8 cellular contexts compared by ENCODE assay signal in the genomic region with DNA sequence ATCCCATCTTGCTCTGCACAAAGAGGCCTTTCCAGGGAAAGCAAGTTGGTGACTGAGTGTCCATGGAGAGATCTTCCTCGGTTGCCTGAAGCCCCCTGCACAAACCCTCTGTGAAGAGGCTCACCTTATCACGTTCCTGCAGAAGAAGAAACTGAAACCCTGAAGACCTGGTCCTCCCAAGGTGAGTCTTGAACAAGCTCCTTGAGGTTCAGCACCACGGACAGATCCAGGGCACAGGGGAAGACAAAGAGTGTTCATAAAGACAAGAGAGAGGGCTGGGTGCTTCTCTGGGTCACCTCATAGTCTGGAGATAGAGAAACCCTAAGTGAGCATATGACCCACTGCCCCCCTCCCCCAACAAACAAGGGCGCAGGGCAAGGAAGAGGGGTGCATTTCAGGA. TPM values are rescaled to one million over a fixed set of nuclear protein-coding genes. Genes with fewer than 3 reads are reported as not detected.
DNase-seq lines count a peak whose midpoint lies in the region; ATAC-seq, FAIRE-seq and TF ChIP-seq lines count a peak whose summit lies in the region.

No MANE protein-coding gene starts in this region.

- no peak for TF ChIP-seq RAD21 in A549 (conservative IDR thresholded peaks at IDR 0.05 in 1 of 2, IDR thresholded peaks at IDR 0.05 in 1 of 2)
- TF ChIP-seq RAD21 in HCT116 (IDR thresholded peaks at IDR 0.05; ENCODE audit: low read depth) = no peak

- TF ChIP-seq POLR2A in A549 (IDR thresholded peaks at IDR 0.05; ENCODE audit: low read length) (no peak), HCT116 (IDR thresholded peaks at IDR 0.05; ENCODE audit: borderline replicate concordance, extremely low read depth, insufficient read depth, insufficient read length) (no peak)

- BruUV-seq in HCT116 (replicated peaks; lab: Mats Ljungman, UMichigan) = no TSS peak

- H3K27me3 ChIP-seq in HCT116 (ENCODE audit: insufficient read depth, low read length) = peaks cover 78% of the 10 kb centered on the region

- H4K20me1 ChIP-seq in HCT116 (ENCODE audit: insufficient read depth) = no peaks in the 10 kb centered on the region

- peak in 1 of 2 experiments; percentile 44 for DNase-seq in A549 (ENCODE audit: low read depth in 1 of 2, low spot score in 1 of 2)
- DNase-seq in HCT116 (ENCODE audit: low read depth, low spot score) = peak; percentile 22
- DNase-seq in activated CD4-positive, alpha-beta T cell treated with anti-CD3 and anti-CD28 coated beads for 48 hours = peak; percentile 63
- peak; percentile 34 for DNase-seq in fibroblast of gingiva (ENCODE audit: low read depth)
- peak; percentile 28 to 44 for DNase-seq in stimulated activated CD4-positive, alpha-beta T cell treated with anti-CD3 and anti-CD28 coated beads, Interleukin-2, amount 100 ng/mL, for 48 hours
- DNase-seq in NCI-H2227 (lab: John Stamatoyannopoulos, UW; ENCODE audit: unreplicated experiment) = no peak
- DNase-seq in COR-L47 (lab: John Stamatoyannopoulos, UW) = no peak

- POLR2A ChIA-PET in A549 (lab: Yijun Ruan, JAX) (no interaction called here), HCT116 (lab: Charles Lee) (no interaction called here)

- H3K4me1 ChIP-seq in A549 = no peaks in the 10 kb centered on the region
- no peaks in the 10 kb centered on the region for H3K4me1 ChIP-seq in HCT116 (ENCODE audit: control insufficient read depth in 1 of 2, insufficient read depth in 2 of 2, low read length in 2 of 2)

- 3% methylated on average over 4 of the region's 4 CpGs for whole genome bisulfite sequencing in A549 (ENCODE audit: missing lambda C conversion rate)

- ATAC-seq in A549 = peak in 1 of 2 experiments; percentile 67; a peak in 1 of 6 replicates
- ATAC-seq in HCT116 = no peak
- no peak for ATAC-seq in HG03139 (IDR thresholded peaks at IDR 0.05; ENCODE audit: unreplicated experiment)

- H2AFZ ChIP-seq in HCT116 (ENCODE audit: low read depth, low read length, poor library complexity, severe bottlenecking) = no peak overlapping the region

- TF ChIP-seq EP300 in A549 (IDR thresholded peaks at IDR 0.05) = no peak

- no peak overlapping the region for H3K9ac ChIP-seq in HCT116 (ENCODE audit: low read length)

- CTCF ChIA-PET in A549 (lab: Yijun Ruan, JAX) (interaction anchor here (0.8 to 0.9 kb wide), 2 partner anchors 22 to 38 kb away, joined by 3 read pairs; no protein-coding TSS in a partner anchor), HCT116 (lab: Charles Lee) (no interaction called here)

- H3K36me3 ChIP-seq in HCT116 (ENCODE audit: control insufficient read depth in 1 of 2, insufficient read depth in 2 of 2, low read length in 2 of 2) = no peaks in the 10 kb centered on the region

- H3K9me3 ChIP-seq in A549 (no peaks in the 10 kb centered on the region), HCT116 (ENCODE audit: control insufficient read depth in 1 of 2, insufficient read depth in 1 of 2, low read depth in 1 of 2, low read length in 2 of 2) (no peaks in the 10 kb centered on the region)

- TF ChIP-seq CTCF in A549 (IDR thresholded peaks at IDR 0.05) (no peak), HCT116 (IDR thresholded peaks at IDR 0.05 in 2 of 3, conservative IDR thresholded peaks at IDR 0.05 in 1 of 3; ENCODE audit: borderline replicate concordance in 1 of 3, insufficient read depth in 1 of 3, low read depth in 2 of 3, low read length in 2 of 3) (no peak)

- no peaks in the 10 kb centered on the region for H3K9me2 ChIP-seq in HCT116 (ENCODE audit: insufficient read depth)

- H3K79me2 ChIP-seq in HCT116 (ENCODE audit: insufficient read depth, low read length) = no peaks in the 10 kb centered on the region

- H3K4me2 ChIP-seq in A549 (no peak overlapping the region), HCT116 (ENCODE audit: low read length) (no peak overlapping the region)

- RAD21 ChIA-PET in HCT116 (lab: Charles Lee; ENCODE audit: low non-redundant PET in 1 of 2, low total read pairs in 2 of 2, uncharacterized antibody in 2 of 2, unreplicated experiment in 2 of 2) = no interaction called here

- no peak for FAIRE-seq in A549 (lab: Jason Lieb, UNC)

- H3K4me3 ChIP-seq in A549 (no peak overlapping the region), HCT116 (replicated peaks in 1 of 2; ENCODE audit: low read depth in 1 of 2, low read length in 2 of 2) (no peak overlapping the region)

- no peak overlapping the region for H3K27ac ChIP-seq in A549
- no peak overlapping the region for H3K27ac ChIP-seq in HCT116 (ENCODE audit: low read depth, low read length)

- intact Hi-C loops in HCT116 (cut with micrococcal nuclease) = no loop called here

TF ChIP-seq in A549, 52 proteins besides CTCF, POLR2A, EP300 and RAD21:
- TF ChIP-seq NFE2L2 (conservative IDR thresholded peaks at IDR 0.05; ENCODE audit: low read length) = no peak
- peak; percentile 89 for TF ChIP-seq EHMT2 (IDR thresholded peaks at IDR 0.05; ENCODE audit: low read depth)
- TF ChIP-seq, protein P1, sequence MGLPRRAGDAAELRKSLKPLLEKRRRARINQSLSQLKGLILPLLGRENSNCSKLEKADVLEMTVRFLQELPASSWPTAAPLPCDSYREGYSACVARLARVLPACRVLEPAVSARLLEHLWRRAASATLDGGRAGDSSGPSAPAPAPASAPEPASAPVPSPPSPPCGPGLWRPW (IDR thresholded peaks at IDR 0.05) = no peak
- TF ChIP-seq, protein P2, sequence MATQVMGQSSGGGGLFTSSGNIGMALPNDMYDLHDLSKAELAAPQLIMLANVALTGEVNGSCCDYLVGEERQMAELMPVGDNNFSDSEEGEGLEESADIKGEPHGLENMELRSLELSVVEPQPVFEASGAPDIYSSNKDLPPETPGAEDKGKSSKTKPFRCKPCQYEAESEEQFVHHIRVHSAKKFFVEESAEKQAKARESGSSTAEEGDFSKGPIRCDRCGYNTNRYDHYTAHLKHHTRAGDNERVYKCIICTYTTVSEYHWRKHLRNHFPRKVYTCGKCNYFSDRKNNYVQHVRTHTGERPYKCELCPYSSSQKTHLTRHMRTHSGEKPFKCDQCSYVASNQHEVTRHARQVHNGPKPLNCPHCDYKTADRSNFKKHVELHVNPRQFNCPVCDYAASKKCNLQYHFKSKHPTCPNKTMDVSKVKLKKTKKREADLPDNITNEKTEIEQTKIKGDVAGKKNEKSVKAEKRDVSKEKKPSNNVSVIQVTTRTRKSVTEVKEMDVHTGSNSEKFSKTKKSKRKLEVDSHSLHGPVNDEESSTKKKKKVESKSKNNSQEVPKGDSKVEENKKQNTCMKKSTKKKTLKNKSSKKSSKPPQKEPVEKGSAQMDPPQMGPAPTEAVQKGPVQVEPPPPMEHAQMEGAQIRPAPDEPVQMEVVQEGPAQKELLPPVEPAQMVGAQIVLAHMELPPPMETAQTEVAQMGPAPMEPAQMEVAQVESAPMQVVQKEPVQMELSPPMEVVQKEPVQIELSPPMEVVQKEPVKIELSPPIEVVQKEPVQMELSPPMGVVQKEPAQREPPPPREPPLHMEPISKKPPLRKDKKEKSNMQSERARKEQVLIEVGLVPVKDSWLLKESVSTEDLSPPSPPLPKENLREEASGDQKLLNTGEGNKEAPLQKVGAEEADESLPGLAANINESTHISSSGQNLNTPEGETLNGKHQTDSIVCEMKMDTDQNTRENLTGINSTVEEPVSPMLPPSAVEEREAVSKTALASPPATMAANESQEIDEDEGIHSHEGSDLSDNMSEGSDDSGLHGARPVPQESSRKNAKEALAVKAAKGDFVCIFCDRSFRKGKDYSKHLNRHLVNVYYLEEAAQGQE (IDR thresholded peaks at IDR 0.05) = peak; percentile 89

TF ChIP-seq in HCT116, 20 proteins besides CTCF, POLR2A, EP300 and RAD21:
- TF ChIP-seq, protein P2 (IDR thresholded peaks at IDR 0.05; ENCODE audit: low read depth) = peak; percentile 86
- TF ChIP-seq POLR2AphosphoS5 (IDR thresholded peaks at IDR 0.05; ENCODE audit: low read depth, low read length) = no peak

RNA-seq across cellular contexts. Expression of a gene that starts 21.7 kb away (rescaled TPM):
- polyA plus RNA-seq in A549 (2011; rRNA removed) = not detected in 2 replicates
- polyA plus RNA-seq in A549 (2012; cell fraction: cytosol; rRNA removed) = not detected in 2 replicates
- not detected in 2 replicates for polyA plus RNA-seq in A549 (2012; cell fraction: nucleus; rRNA removed)
- not detected in 3 replicates for polyA plus RNA-seq in A549 (2017; fragmentation: RNase III; extraction: RNeasy Plus Mini Kit Qiagen cat#74134 plus additional on column Dnase treatment)
- polyA minus RNA-seq in A549 (2011; rRNA and poly(A)+ RNA removed) = not detected in 2 replicates
- not detected for total RNA-seq in HCT116 (2021; ENCODE audit: unreplicated experiment)
- not detected in 2 replicates for polyA plus RNA-seq in HCT116 (2012)

Comparison
In these comparisons a context has a peak if more than half of its experiments do, and no peak if none do; other contexts are left out.
1. DNase-seq: peak in HCT116 (single experiment), activated CD4-positive, alpha-beta T cell treated with anti-CD3 and anti-CD28 coated beads for 48 hours (single experiment), fibroblast of gingiva (single experiment) and stimulated activated CD4-positive, alpha-beta T cell treated with anti-CD3 and anti-CD28 coated beads, Interleukin-2, amount 100 ng/mL, for 48 hours (2 of 2); none in NCI-H2227 (single experiment) and COR-L47 (single experiment).